20 cellular contexts compared by ENCODE assay signal in the genomic region with DNA sequence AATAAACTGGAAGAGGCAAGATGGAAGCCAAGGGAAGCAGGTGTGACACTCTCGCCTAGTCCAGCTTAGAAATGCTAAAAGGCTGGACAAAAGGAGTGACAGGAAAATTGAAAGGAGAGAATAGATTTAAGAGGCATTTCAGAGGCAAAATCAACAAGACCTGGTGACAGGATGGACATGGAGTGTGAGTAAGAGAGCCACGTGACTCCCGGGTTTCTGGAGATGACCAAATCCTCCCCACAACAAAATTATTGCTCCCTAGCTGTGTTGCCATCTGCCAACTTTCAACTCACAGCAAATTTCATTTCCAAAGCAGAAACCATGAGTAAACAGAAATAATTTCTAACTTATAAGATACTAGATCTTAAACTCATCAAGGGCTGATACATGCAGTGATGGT. TPM values are rescaled to one million over a fixed set of nuclear protein-coding genes. Genes with fewer than 3 reads are reported as not detected.
DNase-seq lines count a peak whose midpoint lies in the region; ATAC-seq lines count a peak whose summit lies in the region.
"Had no signal": no experiment of that assay in that cellular context is flagged by ENCODE, and none has a peak within 500 bp of the region (broad histone marks: within the 10 kb centered on the region; RNA-seq: fewer than 3 reads in every experiment).

No MANE protein-coding gene starts in this region.

- no peak overlapping the region for H3K4me3 Mint-ChIP-seq in T-cell
- H3K4me3 Mint-ChIP-seq: CD14-positive monocyte had no signal

- POLR2A ChIA-PET in T-cell (lab: Charles Lee), result no interaction called here

- H4K8ac ChIP-seq in mesenchymal stem cell (ENCODE audit: low read length), result no peak overlapping the region

- H4K91ac ChIP-seq in mesenchymal stem cell (ENCODE audit: low read length), result no peak overlapping the region

- H3K27ac Mint-ChIP-seq in T-cell, result no peak overlapping the region

- whole genome bisulfite sequencing in mesenchymal stem cell, result 80% methylated on average over 3 of the region's 3 CpGs

- no peak overlapping the region for H2BK12ac ChIP-seq in mesenchymal stem cell (ENCODE audit: low read length in 2 of 2)

- H2BK15ac ChIP-seq in mesenchymal stem cell (ENCODE audit: low read depth, poor library complexity, severe bottlenecking), result no peak overlapping the region

- H3K27me3 ChIP-seq in mesenchymal stem cell (ENCODE audit: control insufficient read depth in 1 of 2, insufficient read depth in 1 of 2, low read length in 2 of 2), result no peaks in the 10 kb centered on the region

- H3K36me3 ChIP-seq in mesenchymal stem cell (ENCODE audit: control insufficient read depth in 1 of 2, insufficient read depth in 2 of 2, low read depth in 1 of 2, low read length in 2 of 2), result peaks cover 2 to 22% of the 10 kb centered on the region in 2 experiments

- H2AK5ac ChIP-seq in mesenchymal stem cell (ENCODE audit: low read length, severe bottlenecking), result no peak overlapping the region

- CTCF ChIA-PET in T-cell (lab: Charles Lee), result interaction anchor here in 1 of 2 donors (1.0 to 1.7 kb wide), 2 partner anchors 9 to 10 kb away, joined by 3 to 6 read pairs; no protein-coding TSS in a partner anchor

- H3K27me3 Mint-ChIP-seq in T-cell, result no peaks in the 10 kb centered on the region

- no peak overlapping the region for H3K14ac ChIP-seq in mesenchymal stem cell (ENCODE audit: low read length in 2 of 2)

- H3K9ac ChIP-seq in mesenchymal stem cell (ENCODE audit: low read length), result peak overlapping the region; percentile 34

- peaks cover 5 to 15% (median 8%) of the 10 kb centered on the region in 3 donors for H3K4me1 Mint-ChIP-seq in T-cell
- H3K4me1 Mint-ChIP-seq: CD14-positive monocyte had no signal

- no peak overlapping the region for H3K18ac ChIP-seq in mesenchymal stem cell (ENCODE audit: low read depth in 1 of 2, low read length in 2 of 2)

- H3K36me3 Mint-ChIP-seq in T-cell, result peaks cover 57% of the 10 kb centered on the region

- H3K27ac ChIP-seq in mesenchymal stem cell (ENCODE audit: low read length, poor library complexity, severe bottlenecking), result no peak overlapping the region
- H3K27ac ChIP-seq: SK-N-MC had no signal

- H3K4me3 ChIP-seq in mesenchymal stem cell (ENCODE audit: insufficient read depth in 1 of 2, low read depth in 1 of 2, low read length in 2 of 2), result no peak overlapping the region
- H3K4me3 ChIP-seq: SK-N-MC had no signal

- peaks cover 22% of the 10 kb centered on the region for H3K79me1 ChIP-seq in mesenchymal stem cell (replicated peaks; ENCODE audit: low read length, poor library complexity, severe bottlenecking)

- no peaks in the 10 kb centered on the region for H3K9me3 Mint-ChIP-seq in T-cell
- H3K9me3 Mint-ChIP-seq: CD14-positive monocyte had no signal

- no peak overlapping the region for H2BK5ac ChIP-seq in mesenchymal stem cell (ENCODE audit: low read depth, low read length, poor library complexity, severe bottlenecking)

- ATAC-seq in T-cell (replicated peaks in 1 of 4) (no peak), GM21367 (IDR thresholded peaks at IDR 0.05; ENCODE audit: unreplicated experiment) (no peak)
- ATAC-seq: Panc1, Right ventricle myocardium inferior had no signal

- no peak overlapping the region for H3K4ac ChIP-seq in mesenchymal stem cell (ENCODE audit: low read depth in 1 of 2, low read length in 2 of 2)

- H3K4me1 ChIP-seq in mesenchymal stem cell (ENCODE audit: control insufficient read depth, insufficient read depth, low read depth, low read length), result no peaks in the 10 kb centered on the region

- H2BK120ac ChIP-seq in mesenchymal stem cell (ENCODE audit: low read depth, low read length), result no peak overlapping the region

- peak; percentile 93 for DNase-seq in G401 (ENCODE audit: low spot score)
- peak; percentile 2 for DNase-seq in NCI-H1417 treated with DMSO at 0.1 percent for 48 hours (lab: John Stamatoyannopoulos, UW)
- peak; percentile 91 for DNase-seq in cerebellar cortex (ENCODE audit: low spot score)
- DNase-seq in mesenchymal stem cell, result no peak
- DNase-seq in T-cell, result no peak
- no peak for DNase-seq in SIG-M5 treated with dmso at 0.1 percent for 504 hours (lab: John Stamatoyannopoulos, UW; ENCODE audit: unreplicated experiment)
- DNase-seq: ACHN, AML-193, COR-L47, IMR-90, Karpas-422, NCI-H1436, NCI-H2029, NCI-H2171, NCI-H446 had no signal

- in situ Hi-C loops in G401 (cut with HindIII; ENCODE audit: low sequenced_read_pairs), result no loop called here

- H3K23ac ChIP-seq in mesenchymal stem cell (ENCODE audit: low read length in 2 of 2), result no peak overlapping the region

- no peak overlapping the region for H2AFZ ChIP-seq in mesenchymal stem cell (ENCODE audit: low read depth, low read length)

- H3K9me3 ChIP-seq in mesenchymal stem cell (ENCODE audit: control insufficient read depth, low read length), result no peaks in the 10 kb centered on the region

- H3K4me2 ChIP-seq in mesenchymal stem cell (ENCODE audit: low read length, poor library complexity, severe bottlenecking), result no peak overlapping the region

RNA-seq across cellular contexts. Expression of a gene that starts 52.6 kb away (rescaled TPM):
- 83.6 and 92.9 TPM in 2 replicates for total RNA-seq in G401 (2014; rRNA removed; shearing (Covaris generic))
- 7.6 TPM for polyA plus RNA-seq in mesenchymal stem cell (2013, experiment 1 of 2)
- 7.9 TPM for polyA plus RNA-seq in mesenchymal stem cell (2013, experiment 2 of 2)
- total RNA-seq in T-cell, result 10 to 100 TPM; 13.2 to 31.6 (median 27.3) TPM

Comparison
In these comparisons a context has a peak if more than half of its experiments do, and no peak if none do; other contexts are left out.
1. DNase-seq: peak in G401 (single experiment), NCI-H1417 treated with DMSO at 0.1 percent for 48 hours (single experiment) and cerebellar cortex (single experiment); none in mesenchymal stem cell (single experiment), T-cell (0 of 34) and SIG-M5 treated with dmso at 0.1 percent for 504 hours (single experiment).